In genomic region chr19:6721773-6722172, GRCh38 we compare ENCODE assay signal across 1 cellular context.
TF ChIP-seq lines count a peak whose summit lies in the region.

No MANE protein-coding gene starts in this region.

TF ChIP-seq in K562, 482 proteins besides CTCF, POLR2A, EP300 and RAD21:
- TF ChIP-seq CEBPB (tag; IDR thresholded peaks at IDR 0.05) (0 out of 2 replicates have a peak, but pooled peaks have one; percentile 1), ELF1 (tag; IDR thresholded peaks at IDR 0.05) (0 out of 2 replicates have a peak, but pooled peaks have one; percentile 21), ZNF140 (CRISPR knock-in tag; IDR thresholded peaks at IDR 0.05) (no peak)
TF ChIP-seq in K562: peak in this region for 2.
